ENCODE assay signal across 1 cellular context in genomic region chr13:80355496-80356094, GRCh38. TPM values are rescaled to one million over a fixed set of nuclear protein-coding genes. Genes with fewer than 3 reads are reported as not detected.
"Had no signal": no experiment of that assay in that cellular context is flagged by ENCODE, and none has a peak within 500 bp of the region (broad histone marks: within the 10 kb centered on the region; RNA-seq: fewer than 3 reads in every experiment).

No MANE protein-coding gene starts in this region.

RNA-seq across cellular contexts. Expression of gene SPRY2, which starts 14.7 kb away (rescaled TPM):
- total RNA-seq: OCI-LY7 had no signal
